1 cellular context compared by ENCODE assay signal in the genomic region with DNA sequence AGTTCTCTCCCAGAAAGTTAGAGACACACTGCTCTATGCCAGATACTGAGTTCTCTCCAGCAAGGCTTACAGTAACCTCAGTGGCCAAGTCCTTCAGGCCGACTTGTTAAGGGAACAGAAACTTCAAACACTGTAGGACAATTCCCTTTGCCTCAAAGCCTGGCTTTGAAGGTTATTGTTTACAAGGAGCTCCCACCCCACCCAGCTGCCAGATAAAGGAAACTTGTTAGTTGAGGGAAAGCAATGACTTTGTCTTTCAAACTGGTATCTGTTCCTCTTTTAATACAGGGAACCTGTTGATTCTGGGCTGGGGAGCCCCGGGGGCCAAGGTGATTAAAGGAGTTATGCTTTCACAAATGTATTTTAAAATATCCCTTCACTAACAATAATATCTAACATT.
TF ChIP-seq lines count a peak whose summit lies in the region.

No MANE protein-coding gene starts in this region.

TF ChIP-seq in HepG2, 621 proteins besides CTCF, POLR2A, EP300 and RAD21:
- peak; percentile 27; the same call in 1 of the 2 replicates for TF ChIP-seq SAP130 (CRISPR knock-in tag; IDR thresholded peaks at IDR 0.05; ENCODE audit: low read depth)
- TF ChIP-seq HMG20A (CRISPR knock-in tag; IDR thresholded peaks at IDR 0.05; ENCODE audit: borderline replicate concordance), result peak; percentile 47; the same call in 1 of the 2 replicates
- TF ChIP-seq BHLHE40 (IDR thresholded peaks at IDR 0.05; ENCODE audit: low read length), result no peak
- TF ChIP-seq, protein P1, sequence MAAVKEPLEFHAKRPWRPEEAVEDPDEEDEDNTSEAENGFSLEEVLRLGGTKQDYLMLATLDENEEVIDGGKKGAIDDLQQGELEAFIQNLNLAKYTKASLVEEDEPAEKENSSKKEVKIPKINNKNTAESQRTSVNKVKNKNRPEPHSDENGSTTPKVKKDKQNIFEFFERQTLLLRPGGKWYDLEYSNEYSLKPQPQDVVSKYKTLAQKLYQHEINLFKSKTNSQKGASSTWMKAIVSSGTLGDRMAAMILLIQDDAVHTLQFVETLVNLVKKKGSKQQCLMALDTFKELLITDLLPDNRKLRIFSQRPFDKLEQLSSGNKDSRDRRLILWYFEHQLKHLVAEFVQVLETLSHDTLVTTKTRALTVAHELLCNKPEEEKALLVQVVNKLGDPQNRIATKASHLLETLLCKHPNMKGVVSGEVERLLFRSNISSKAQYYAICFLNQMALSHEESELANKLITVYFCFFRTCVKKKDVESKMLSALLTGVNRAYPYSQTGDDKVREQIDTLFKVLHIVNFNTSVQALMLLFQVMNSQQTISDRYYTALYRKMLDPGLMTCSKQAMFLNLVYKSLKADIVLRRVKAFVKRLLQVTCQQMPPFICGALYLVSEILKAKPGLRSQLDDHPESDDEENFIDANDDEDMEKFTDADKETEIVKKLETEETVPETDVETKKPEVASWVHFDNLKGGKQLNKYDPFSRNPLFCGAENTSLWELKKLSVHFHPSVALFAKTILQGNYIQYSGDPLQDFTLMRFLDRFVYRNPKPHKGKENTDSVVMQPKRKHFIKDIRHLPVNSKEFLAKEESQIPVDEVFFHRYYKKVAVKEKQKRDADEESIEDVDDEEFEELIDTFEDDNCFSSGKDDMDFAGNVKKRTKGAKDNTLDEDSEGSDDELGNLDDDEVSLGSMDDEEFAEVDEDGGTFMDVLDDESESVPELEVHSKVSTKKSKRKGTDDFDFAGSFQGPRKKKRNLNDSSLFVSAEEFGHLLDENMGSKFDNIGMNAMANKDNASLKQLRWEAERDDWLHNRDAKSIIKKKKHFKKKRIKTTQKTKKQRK (IDR thresholded peaks at IDR 0.05; ENCODE audit: low read length), result no peak
- no peak for TF ChIP-seq MTF1 (CRISPR knock-in tag; IDR thresholded peaks at IDR 0.05)
- TF ChIP-seq FOXA3 (CRISPR knock-in tag; IDR thresholded peaks at IDR 0.05), result 0 out of 2 replicates have a peak, but pooled peaks have one; percentile 6
- TF ChIP-seq SOX13 (IDR thresholded peaks at IDR 0.05), result peak; percentile 81; the same call in 1 of the 2 replicates
- peak in 1 of 2 experiments; percentile 92; a peak in 2 of 4 replicates for TF ChIP-seq SOX13 (CRISPR knock-in tag; conservative IDR thresholded peaks at IDR 0.05 in 1 of 2, IDR thresholded peaks at IDR 0.05 in 1 of 2)
- no peak for TF ChIP-seq ZZZ3 (CRISPR knock-in tag; IDR thresholded peaks at IDR 0.05; ENCODE audit: borderline replicate concordance)
- 0 out of 2 replicates have a peak, but pooled peaks have one; percentile 21 for TF ChIP-seq GATAD2A (CRISPR knock-in tag; IDR thresholded peaks at IDR 0.05)
- no peak for TF ChIP-seq ZNF274 (CRISPR knock-in tag; IDR thresholded peaks at IDR 0.05)
- no peak for TF ChIP-seq FOXA1 (IDR thresholded peaks at IDR 0.05)
- peak; percentile 30; the same call in 1 of the 2 replicates for TF ChIP-seq FOXA1 (CRISPR knock-in tag; IDR thresholded peaks at IDR 0.05)
- no peak for TF ChIP-seq LCORL (IDR thresholded peaks at IDR 0.05)
- no peak for TF ChIP-seq LCORL (CRISPR knock-in tag; IDR thresholded peaks at IDR 0.05)
- TF ChIP-seq, protein P2, sequence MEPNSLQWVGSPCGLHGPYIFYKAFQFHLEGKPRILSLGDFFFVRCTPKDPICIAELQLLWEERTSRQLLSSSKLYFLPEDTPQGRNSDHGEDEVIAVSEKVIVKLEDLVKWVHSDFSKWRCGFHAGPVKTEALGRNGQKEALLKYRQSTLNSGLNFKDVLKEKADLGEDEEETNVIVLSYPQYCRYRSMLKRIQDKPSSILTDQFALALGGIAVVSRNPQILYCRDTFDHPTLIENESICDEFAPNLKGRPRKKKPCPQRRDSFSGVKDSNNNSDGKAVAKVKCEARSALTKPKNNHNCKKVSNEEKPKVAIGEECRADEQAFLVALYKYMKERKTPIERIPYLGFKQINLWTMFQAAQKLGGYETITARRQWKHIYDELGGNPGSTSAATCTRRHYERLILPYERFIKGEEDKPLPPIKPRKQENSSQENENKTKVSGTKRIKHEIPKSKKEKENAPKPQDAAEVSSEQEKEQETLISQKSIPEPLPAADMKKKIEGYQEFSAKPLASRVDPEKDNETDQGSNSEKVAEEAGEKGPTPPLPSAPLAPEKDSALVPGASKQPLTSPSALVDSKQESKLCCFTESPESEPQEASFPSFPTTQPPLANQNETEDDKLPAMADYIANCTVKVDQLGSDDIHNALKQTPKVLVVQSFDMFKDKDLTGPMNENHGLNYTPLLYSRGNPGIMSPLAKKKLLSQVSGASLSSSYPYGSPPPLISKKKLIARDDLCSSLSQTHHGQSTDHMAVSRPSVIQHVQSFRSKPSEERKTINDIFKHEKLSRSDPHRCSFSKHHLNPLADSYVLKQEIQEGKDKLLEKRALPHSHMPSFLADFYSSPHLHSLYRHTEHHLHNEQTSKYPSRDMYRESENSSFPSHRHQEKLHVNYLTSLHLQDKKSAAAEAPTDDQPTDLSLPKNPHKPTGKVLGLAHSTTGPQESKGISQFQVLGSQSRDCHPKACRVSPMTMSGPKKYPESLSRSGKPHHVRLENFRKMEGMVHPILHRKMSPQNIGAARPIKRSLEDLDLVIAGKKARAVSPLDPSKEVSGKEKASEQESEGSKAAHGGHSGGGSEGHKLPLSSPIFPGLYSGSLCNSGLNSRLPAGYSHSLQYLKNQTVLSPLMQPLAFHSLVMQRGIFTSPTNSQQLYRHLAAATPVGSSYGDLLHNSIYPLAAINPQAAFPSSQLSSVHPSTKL (CRISPR knock-in tag; IDR thresholded peaks at IDR 0.05), result peak; percentile 39
- no peak for TF ChIP-seq JDP2 (CRISPR knock-in tag; IDR thresholded peaks at IDR 0.05; ENCODE audit: borderline replicate concordance)
- TF ChIP-seq FOXP1 (IDR thresholded peaks at IDR 0.05), result no peak
- 0 out of 2 replicates have a peak, but pooled peaks have one; percentile 32 for TF ChIP-seq FOXP1 (CRISPR knock-in tag; IDR thresholded peaks at IDR 0.05)
- no peak for TF ChIP-seq SOX6 (IDR thresholded peaks at IDR 0.05)
- peak; percentile 66 for TF ChIP-seq SOX6 (CRISPR knock-in tag; IDR thresholded peaks at IDR 0.05)
- no peak for TF ChIP-seq U2AF1 (optimal IDR thresholded peaks at IDR 0.05; ENCODE audit: low read depth, low read length)
- peak; percentile 79 for TF ChIP-seq TCF7 (IDR thresholded peaks at IDR 0.05; ENCODE audit: low read depth)
- TF ChIP-seq, protein P3, sequence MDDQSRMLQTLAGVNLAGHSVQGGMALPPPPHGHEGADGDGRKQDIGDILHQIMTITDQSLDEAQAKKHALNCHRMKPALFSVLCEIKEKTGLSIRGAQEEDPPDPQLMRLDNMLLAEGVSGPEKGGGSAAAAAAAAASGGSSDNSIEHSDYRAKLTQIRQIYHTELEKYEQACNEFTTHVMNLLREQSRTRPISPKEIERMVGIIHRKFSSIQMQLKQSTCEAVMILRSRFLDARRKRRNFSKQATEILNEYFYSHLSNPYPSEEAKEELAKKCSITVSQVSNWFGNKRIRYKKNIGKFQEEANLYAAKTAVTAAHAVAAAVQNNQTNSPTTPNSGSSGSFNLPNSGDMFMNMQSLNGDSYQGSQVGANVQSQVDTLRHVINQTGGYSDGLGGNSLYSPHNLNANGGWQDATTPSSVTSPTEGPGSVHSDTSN (CRISPR knock-in tag; IDR thresholded peaks at IDR 0.05; ENCODE audit: borderline replicate concordance), result no peak
- no peak for TF ChIP-seq ZNF546 (CRISPR knock-in tag; conservative IDR thresholded peaks at IDR 0.05)
- TF ChIP-seq, protein P4, sequence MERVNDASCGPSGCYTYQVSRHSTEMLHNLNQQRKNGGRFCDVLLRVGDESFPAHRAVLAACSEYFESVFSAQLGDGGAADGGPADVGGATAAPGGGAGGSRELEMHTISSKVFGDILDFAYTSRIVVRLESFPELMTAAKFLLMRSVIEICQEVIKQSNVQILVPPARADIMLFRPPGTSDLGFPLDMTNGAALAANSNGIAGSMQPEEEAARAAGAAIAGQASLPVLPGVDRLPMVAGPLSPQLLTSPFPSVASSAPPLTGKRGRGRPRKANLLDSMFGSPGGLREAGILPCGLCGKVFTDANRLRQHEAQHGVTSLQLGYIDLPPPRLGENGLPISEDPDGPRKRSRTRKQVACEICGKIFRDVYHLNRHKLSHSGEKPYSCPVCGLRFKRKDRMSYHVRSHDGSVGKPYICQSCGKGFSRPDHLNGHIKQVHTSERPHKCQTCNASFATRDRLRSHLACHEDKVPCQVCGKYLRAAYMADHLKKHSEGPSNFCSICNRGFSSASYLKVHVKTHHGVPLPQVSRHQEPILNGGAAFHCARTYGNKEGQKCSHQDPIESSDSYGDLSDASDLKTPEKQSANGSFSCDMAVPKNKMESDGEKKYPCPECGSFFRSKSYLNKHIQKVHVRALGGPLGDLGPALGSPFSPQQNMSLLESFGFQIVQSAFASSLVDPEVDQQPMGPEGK (CRISPR knock-in tag; IDR thresholded peaks at IDR 0.05), result 0 out of 2 replicates have a peak, but pooled peaks have one; percentile 52
- TF ChIP-seq MIER3 (CRISPR knock-in tag; IDR thresholded peaks at IDR 0.05; ENCODE audit: borderline replicate concordance), result 0 out of 2 replicates have a peak, but pooled peaks have one; percentile 43
- TF ChIP-seq SOX5 (CRISPR knock-in tag; IDR thresholded peaks at IDR 0.05; ENCODE audit: borderline replicate concordance), result peak; percentile 84
